In the genomic region with DNA sequence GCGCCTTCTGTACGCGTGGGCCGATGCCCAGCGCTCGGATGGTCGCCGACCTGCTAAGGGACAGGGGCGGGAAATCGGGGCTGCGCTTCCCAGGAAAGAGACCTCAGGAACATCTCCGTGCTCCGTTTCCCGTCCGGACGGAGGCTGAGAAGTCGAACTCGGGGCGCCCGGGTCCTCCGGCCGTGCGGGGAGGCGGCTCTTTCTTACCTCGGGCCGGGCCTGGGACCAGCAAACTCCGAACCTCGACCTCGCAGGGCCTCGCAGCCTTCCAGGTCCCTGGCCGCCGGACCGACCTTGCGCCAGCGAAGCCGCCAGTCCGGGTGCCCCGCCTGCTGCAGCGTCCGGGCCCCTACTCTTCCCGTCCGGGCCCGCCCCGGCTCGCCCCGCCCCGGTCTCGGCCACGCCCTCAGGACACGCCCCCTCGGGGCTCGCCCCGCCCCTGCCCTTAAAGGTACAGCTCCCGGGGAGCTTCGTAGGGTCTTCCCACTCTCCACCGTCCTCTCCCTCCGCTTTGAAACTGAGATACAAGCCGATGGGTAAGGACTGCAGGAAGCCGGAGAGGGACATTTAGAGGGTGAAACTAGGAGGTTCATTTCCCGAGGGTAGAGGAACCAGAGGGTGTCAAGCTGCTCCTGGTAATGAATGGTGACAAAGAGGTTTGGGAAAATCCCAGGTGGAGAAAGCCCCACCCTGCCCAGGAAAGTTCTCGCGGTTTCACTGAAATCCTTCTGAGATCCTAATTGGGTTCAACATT, we compare ENCODE assay signal across 8 cellular contexts. TPM values are rescaled to one million over a fixed set of nuclear protein-coding genes. Genes with fewer than 3 reads are reported as not detected.
A peak's percentile ranks its signal among the peaks of the same experiment; 100 is the strongest.
DNase-seq lines count a peak whose midpoint lies in the region; ATAC-seq and TF ChIP-seq lines count a peak whose summit lies in the region.

A gene (minus strand): TSS at position 324 of the 754 bp plus-strand sequence. CDS start 2,231 bp downstream, outside the sequence.

- intact Hi-C loops in left cardiac atrium (cut with DNase I) (no loop called here), prostate gland (cut with DNase I) (loop anchor here (2.0 to 10.0 kb wide), 2 partner anchors 24 to 110 kb away; a partner anchor contains a TSS), upper lobe of right lung (cut with DNase I) (no loop called here)

- peak within 1 kb of the TSS; percentile 77 for H3K27ac Mint-ChIP-seq in T-helper 17 cell

- CTCF ChIA-PET in HEK293 (lab: Yijun Ruan, JAX): interaction anchor here (0.7 to 0.9 kb wide), 3 partner anchors 91 to 1163 kb away, joined by 3 read pairs; no protein-coding TSS in a partner anchor

- peaks cover 0 to 23% of the 10 kb centered on the region in 2 experiments; a peak in 1 of 3 replicates for H3K36me3 ChIP-seq in HEK293 (ENCODE audit: control insufficient read depth in 2 of 2, insufficient read depth in 1 of 2, low read length in 2 of 2)
- no peaks in the 10 kb centered on the region for H3K36me3 ChIP-seq in prostate gland
- peaks cover 22% of the 10 kb centered on the region for H3K36me3 ChIP-seq in upper lobe of right lung

- TF ChIP-seq POLR2A in prostate gland (IDR thresholded peaks at IDR 0.05): peak; percentile 95

- no peaks in the 10 kb centered on the region for H3K27me3 Mint-ChIP-seq in T-helper 17 cell

- POLR2A ChIA-PET in HEK293 (lab: Yijun Ruan, JAX): interaction anchor here (0.5 to 1.6 kb wide), 17 partner anchors 9 to 840 kb away, joined by 3 to 13 read pairs (median 4); a partner anchor contains a TSS

- peak; percentile 88 for DNase-seq in GM12865 (ENCODE audit: low read depth)
- peak; percentile 61 for DNase-seq in MV-4-11 (lab: John Stamatoyannopoulos, UW)
- peak; percentile 81 to 87 (median 84) for DNase-seq in T-helper 17 cell
- peak; percentile 57 for DNase-seq in amniotic epithelial cell (ENCODE audit: low read depth)
- DNase-seq in left cardiac atrium: peak; percentile 91
- DNase-seq in prostate gland (ENCODE audit: low spot score): peak; percentile 85
- DNase-seq in upper lobe of right lung: peak; percentile 95

- H3K27ac ChIP-seq in HEK293 (ENCODE audit: extremely low read depth, low read depth, low read length) (no peak within 1 kb of the TSS), prostate gland (peak within 1 kb of the TSS; percentile 64 to 75), upper lobe of right lung (peak within 1 kb of the TSS; percentile 84)

- peak; percentile 99 for ATAC-seq in T-helper 17 cell
- ATAC-seq in left cardiac atrium: peak; percentile 99 to 100
- ATAC-seq in upper lobe of right lung: peak; percentile 99

- WGBS in prostate gland: under 1% methylated on average over 39 of the region's 62 CpGs

- H3K27me3 ChIP-seq in prostate gland (replicated peaks; ENCODE audit: insufficient read depth) (no peaks in the 10 kb centered on the region), upper lobe of right lung (no peaks in the 10 kb centered on the region)

- no peaks in the 10 kb centered on the region for H3K4me1 ChIP-seq in HEK293 (ENCODE audit: control insufficient read depth, insufficient read depth, low read length)
- H3K4me1 ChIP-seq in prostate gland (replicated peaks): no peaks in the 10 kb centered on the region
- peaks cover 19% of the 10 kb centered on the region for H3K4me1 ChIP-seq in upper lobe of right lung

- TF ChIP-seq CTCF in GM12865 (IDR thresholded peaks at IDR 0.05; ENCODE audit: insufficient read depth, low read depth, low read length, missing control alignments) (no peak), HEK293 (tag by site-specific recombination; IDR thresholded peaks at IDR 0.05) (no peak), prostate gland (IDR thresholded peaks at IDR 0.05) (peak in 1 of 4 experiments; percentile 26), upper lobe of right lung (IDR thresholded peaks at IDR 0.05) (no peak)

- peaks cover 13% of the 10 kb centered on the region for H3K36me3 Mint-ChIP-seq in T-helper 17 cell (ENCODE audit: low read depth)

- peaks cover 19% of the 10 kb centered on the region for H3K4me1 Mint-ChIP-seq in T-helper 17 cell

- peak within 1 kb of the TSS; percentile 95 for H3K4me3 Mint-ChIP-seq in T-helper 17 cell

- H3K4me3 ChIP-seq in GM12865 (ENCODE audit: low read depth, low read length) (peak within 1 kb of the TSS; percentile 81), HEK293 (ENCODE audit: low read depth, low read length) (peak within 1 kb of the TSS; percentile 58), prostate gland (peak within 1 kb of the TSS; percentile 65 to 83), upper lobe of right lung (peak within 1 kb of the TSS; percentile 96)

- no peaks in the 10 kb centered on the region for H3K9me3 ChIP-seq in HEK293 (ENCODE audit: control insufficient read depth, insufficient read depth, low read depth, low read length)
- no peaks in the 10 kb centered on the region for H3K9me3 ChIP-seq in T-helper 17 cell (ENCODE audit: control insufficient read depth, low read length, poor library complexity, severe bottlenecking)
- no peaks in the 10 kb centered on the region for H3K9me3 ChIP-seq in prostate gland
- no peaks in the 10 kb centered on the region for H3K9me3 ChIP-seq in upper lobe of right lung

TF ChIP-seq in HEK293, 187 proteins besides CTCF, POLR2A, EP300 and RAD21 (continues in another document):
- TF ChIP-seq, protein P1, sequence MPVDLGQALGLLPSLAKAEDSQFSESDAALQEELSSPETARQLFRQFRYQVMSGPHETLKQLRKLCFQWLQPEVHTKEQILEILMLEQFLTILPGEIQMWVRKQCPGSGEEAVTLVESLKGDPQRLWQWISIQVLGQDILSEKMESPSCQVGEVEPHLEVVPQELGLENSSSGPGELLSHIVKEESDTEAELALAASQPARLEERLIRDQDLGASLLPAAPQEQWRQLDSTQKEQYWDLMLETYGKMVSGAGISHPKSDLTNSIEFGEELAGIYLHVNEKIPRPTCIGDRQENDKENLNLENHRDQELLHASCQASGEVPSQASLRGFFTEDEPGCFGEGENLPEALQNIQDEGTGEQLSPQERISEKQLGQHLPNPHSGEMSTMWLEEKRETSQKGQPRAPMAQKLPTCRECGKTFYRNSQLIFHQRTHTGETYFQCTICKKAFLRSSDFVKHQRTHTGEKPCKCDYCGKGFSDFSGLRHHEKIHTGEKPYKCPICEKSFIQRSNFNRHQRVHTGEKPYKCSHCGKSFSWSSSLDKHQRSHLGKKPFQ (tag by site-specific recombination; IDR thresholded peaks at IDR 0.05): no peak
- TF ChIP-seq ZFP69B (tag by site-specific recombination; IDR thresholded peaks at IDR 0.05) (0 out of 2 replicates have a peak, but pooled peaks have one; percentile 44), ZNF214 (tag by site-specific recombination; IDR thresholded peaks at IDR 0.05; ENCODE audit: borderline replicate concordance) (no peak), ZNF561 (tag by site-specific recombination; IDR thresholded peaks at IDR 0.05; ENCODE audit: borderline replicate concordance) (peak; percentile 27; the same call in 1 of the 2 replicates), EGR2 (tag by site-specific recombination; IDR thresholded peaks at IDR 0.05; ENCODE audit: low read depth) (no peak), ZNF843 (tag by site-specific recombination; IDR thresholded peaks at IDR 0.05) (no peak), PRDM1 (tag by site-specific recombination; IDR thresholded peaks at IDR 0.05) (peak; percentile 87), ZBTB17 (tag by site-specific recombination; IDR thresholded peaks at IDR 0.05) (peak; percentile 77), WT1 (tag by site-specific recombination; IDR thresholded peaks at IDR 0.05) (no peak), SP2 (tag by site-specific recombination; IDR thresholded peaks at IDR 0.05) (peak; percentile 61), ZNF76 (tag by site-specific recombination; IDR thresholded peaks at IDR 0.05; ENCODE audit: borderline replicate concordance, low read depth) (no peak), ZNF354C (tag by site-specific recombination; IDR thresholded peaks at IDR 0.05; ENCODE audit: borderline replicate concordance, low read depth) (no peak), SP3 (tag by site-specific recombination; IDR thresholded peaks at IDR 0.05) (peak; percentile 92)
- TF ChIP-seq, protein P2, sequence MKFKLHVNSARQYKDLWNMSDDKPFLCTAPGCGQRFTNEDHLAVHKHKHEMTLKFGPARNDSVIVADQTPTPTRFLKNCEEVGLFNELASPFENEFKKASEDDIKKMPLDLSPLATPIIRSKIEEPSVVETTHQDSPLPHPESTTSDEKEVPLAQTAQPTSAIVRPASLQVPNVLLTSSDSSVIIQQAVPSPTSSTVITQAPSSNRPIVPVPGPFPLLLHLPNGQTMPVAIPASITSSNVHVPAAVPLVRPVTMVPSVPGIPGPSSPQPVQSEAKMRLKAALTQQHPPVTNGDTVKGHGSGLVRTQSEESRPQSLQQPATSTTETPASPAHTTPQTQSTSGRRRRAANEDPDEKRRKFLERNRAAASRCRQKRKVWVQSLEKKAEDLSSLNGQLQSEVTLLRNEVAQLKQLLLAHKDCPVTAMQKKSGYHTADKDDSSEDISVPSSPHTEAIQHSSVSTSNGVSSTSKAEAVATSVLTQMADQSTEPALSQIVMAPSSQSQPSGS (tag by site-specific recombination; IDR thresholded peaks at IDR 0.05; ENCODE audit: low read depth): no peak
- TF ChIP-seq, protein P3, sequence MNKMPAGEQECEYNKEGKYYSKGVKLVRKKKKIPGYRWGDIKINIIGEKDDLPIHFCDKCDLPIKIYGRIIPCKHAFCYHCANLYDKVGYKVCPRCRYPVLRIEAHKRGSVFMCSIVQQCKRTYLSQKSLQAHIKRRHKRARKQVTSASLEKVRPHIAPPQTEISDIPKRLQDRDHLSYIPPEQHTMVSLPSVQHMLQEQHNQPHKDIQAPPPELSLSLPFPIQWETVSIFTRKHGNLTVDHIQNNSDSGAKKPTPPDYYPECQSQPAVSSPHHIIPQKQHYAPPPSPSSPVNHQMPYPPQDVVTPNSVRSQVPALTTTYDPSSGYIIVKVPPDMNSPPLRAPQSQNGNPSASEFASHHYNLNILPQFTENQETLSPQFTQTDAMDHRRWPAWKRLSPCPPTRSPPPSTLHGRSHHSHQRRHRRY (tag by site-specific recombination; IDR thresholded peaks at IDR 0.05): no peak
- TF ChIP-seq, protein P4, sequence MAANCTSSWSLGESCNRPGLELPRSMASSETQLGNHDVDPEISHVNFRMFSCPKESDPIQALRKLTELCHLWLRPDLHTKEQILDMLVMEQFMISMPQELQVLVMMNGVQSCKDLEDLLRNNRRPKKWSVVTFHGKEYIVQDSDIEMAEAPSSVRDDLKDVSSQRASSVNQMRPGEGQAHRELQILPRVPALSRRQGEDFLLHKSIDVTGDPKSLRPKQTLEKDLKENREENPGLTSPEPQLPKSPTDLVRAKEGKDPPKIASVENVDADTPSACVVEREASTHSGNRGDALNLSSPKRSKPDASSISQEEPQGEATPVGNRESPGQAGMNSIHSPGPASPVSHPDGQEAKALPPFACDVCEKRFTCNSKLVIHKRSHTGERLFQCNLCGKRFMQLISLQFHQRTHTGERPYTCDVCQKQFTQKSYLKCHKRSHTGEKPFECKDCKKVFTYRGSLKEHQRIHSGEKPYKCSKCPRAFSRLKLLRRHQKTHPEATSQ (tag by site-specific recombination; IDR thresholded peaks at IDR 0.05): 0 out of 2 replicates have a peak, but pooled peaks have one; percentile 48

RNA-seq across cellular contexts. Expression of the gene that starts here (rescaled TPM):
- 10 to 100 TPM; 58.6 to 66.0 TPM for total RNA-seq in T-helper 17 cell
- total RNA-seq in left cardiac atrium: 10 to 100 TPM; 14.0 to 15.2 TPM
- 10 to 100 TPM; 23.1 to 94.7 TPM for total RNA-seq in prostate gland
- 42.8 TPM for total RNA-seq in upper lobe of right lung
